24 cellular contexts compared by ENCODE assay signal in genomic region chr2:3754280-3754679, GRCh38. TPM values are rescaled to one million over a fixed set of nuclear protein-coding genes. Genes with fewer than 3 reads are reported as not detected.
DNase-seq lines count a peak whose midpoint lies in the region; TF ChIP-seq lines count a peak whose summit lies in the region.
"Had no signal": no experiment of that assay in that cellular context is flagged by ENCODE, and none has a peak within 500 bp of the region (broad histone marks: within the 10 kb centered on the region; RNA-seq: fewer than 3 reads in every experiment).

No MANE protein-coding gene starts in this region.

- H3K14ac ChIP-seq in H9 (ENCODE audit: insufficient read depth, low read length), result no peak overlapping the region

- no peaks in the 10 kb centered on the region for H3K36me3 ChIP-seq in mesendoderm (ENCODE audit: control insufficient read depth, insufficient read depth, low read length)
- H3K36me3 ChIP-seq: BLaER1 treated with 17β-estradiol and CSF1 and Interleukin-3, amounts not matched to agents 10 nM and 100 nM; MG63 had no signal

- H3K18ac ChIP-seq in H9 (ENCODE audit: insufficient read length, low read depth, low read length), result no peak overlapping the region
- no peak overlapping the region for H3K18ac ChIP-seq in mesendoderm (ENCODE audit: low read length)

- H2BK15ac ChIP-seq in H9 (ENCODE audit: low read depth, low read length), result no peak overlapping the region
- no peak overlapping the region for H2BK15ac ChIP-seq in mesendoderm (replicated peaks; ENCODE audit: low read depth)

- H4K91ac ChIP-seq in H9 (ENCODE audit: insufficient read length, low read depth, low read length), result no peak overlapping the region

- H3K23ac ChIP-seq in H9 (ENCODE audit: insufficient read length, low read depth, low read length) (no peak overlapping the region), mesendoderm (ENCODE audit: low read length) (no peak overlapping the region)

- H3K56ac ChIP-seq in H9 (ENCODE audit: insufficient read length, low read depth, low read length) (no peak overlapping the region), mesendoderm (ENCODE audit: low read length) (no peak overlapping the region)

- DNase-seq in AG04450 (ENCODE audit: low read depth, low spot score) (no peak), H9 (peak; percentile 27), choroid plexus epithelial cell (ENCODE audit: low read depth) (no peak), mesendoderm (peak; percentile 19), NCI-H1092 treated with DMSO at 0.1 percent for 48 hours (lab: John Stamatoyannopoulos, UW) (no peak)
- DNase-seq in activated CD4-positive, alpha-beta T cell treated with anti-CD3 and anti-CD28 coated beads, Interleukin-2, amount 50 U/mL, for 1 hour, result no peak
- no peak for DNase-seq in activated naive CD8-positive, alpha-beta T cell treated with anti-CD3 and anti-CD28 coated beads for 36 hours
- DNase-seq: AML-193; CD4-positive, alpha-beta T cell; GDM1; GOT3; KBM-7; MG63; NCI-H1694 treated with DMSO at 0.1 percent for 48 hours; NCI-H2081 treated with DMSO at 0.1 percent for 48 hours; NCI-H2171; NCI-H524; NCI-H774; PC-3; SK-N-SH; SW 1271 had no signal

- TF ChIP-seq CTCF in AG04450 (IDR thresholded peaks at IDR 0.05; ENCODE audit: low read depth, low read length), result 0 out of 2 replicates have a peak, but pooled peaks have one; percentile 13
- TF ChIP-seq CTCF in H9 (conservative IDR thresholded peaks at IDR 0.05), result no peak; the same call in 2 of the 3 replicates
- peak; percentile 31 for TF ChIP-seq CTCF in choroid plexus epithelial cell (conservative IDR thresholded peaks at IDR 0.05; ENCODE audit: low read depth, low read length)

- POLR2A ChIA-PET in AG04450 (lab: Yijun Ruan, JAX), result no interaction called here

- CTCF ChIA-PET in AG04450 (lab: Charles Lee), result interaction anchor here (1.2 to 1.6 kb wide), 4 partner anchors 16 to 73 kb away, joined by 3 to 11 read pairs (median 8); no protein-coding TSS in a partner anchor

- H3K79me2 ChIP-seq in H9 (ENCODE audit: insufficient read depth, low read length) (no peaks in the 10 kb centered on the region), mesendoderm (ENCODE audit: control insufficient read depth, insufficient read depth, low read length) (no peaks in the 10 kb centered on the region)

- no peak overlapping the region for H3K4me3 Mint-ChIP-seq in H9
- H3K4me3 Mint-ChIP-seq in activated naive CD8-positive, alpha-beta T cell treated with anti-CD3 and anti-CD28 coated beads for 36 hours, result no peak overlapping the region
- H3K4me3 Mint-ChIP-seq: CD4-positive, alpha-beta T cell had no signal

- H4K5ac ChIP-seq in H9 (ENCODE audit: insufficient read length, low read depth, low read length), result no peak overlapping the region
- H4K5ac ChIP-seq in mesendoderm (ENCODE audit: low read length), result no peak overlapping the region

- H4K8ac ChIP-seq in H9 (replicated peaks; ENCODE audit: insufficient read length, low read depth, low read length) (no peak overlapping the region), mesendoderm (ENCODE audit: low read depth, low read length) (no peak overlapping the region)

- H2AK5ac ChIP-seq in H9 (ENCODE audit: insufficient read length, low read length) (no peak overlapping the region), mesendoderm (ENCODE audit: low read length) (no peak overlapping the region)

- no peak overlapping the region for H2BK120ac ChIP-seq in H9 (ENCODE audit: low read depth, low read length, poor library complexity, severe bottlenecking)
- H2BK120ac ChIP-seq in mesendoderm (ENCODE audit: low read depth, low read length), result no peak overlapping the region

- H3K4me2 ChIP-seq in H9 (ENCODE audit: insufficient read depth, insufficient read length, low read length) (no peak overlapping the region), mesendoderm (ENCODE audit: low read length) (no peak overlapping the region)
- H3K4me2 ChIP-seq: SK-N-SH had no signal

- H3K4me1 ChIP-seq in H9 (ENCODE audit: insufficient read depth, low read length) (no peaks in the 10 kb centered on the region; the same call in 1 of the 2 replicates), mesendoderm (ENCODE audit: control insufficient read depth, low read depth, low read length) (no peaks in the 10 kb centered on the region)

- no peak overlapping the region for H3K27ac ChIP-seq in AG04450 (ENCODE audit: low read depth, low read length)
- H3K27ac ChIP-seq in H9 (ENCODE audit: insufficient read length, low read depth, low read length), result no peak overlapping the region
- no peak overlapping the region for H3K27ac ChIP-seq in mesendoderm (ENCODE audit: low read depth, low read length)

- H3K9me3 ChIP-seq in AG04450 (ENCODE audit: control insufficient read depth, insufficient read depth, low read length), result no peaks in the 10 kb centered on the region; the same call in 1 of the 2 replicates
- no peaks in the 10 kb centered on the region for H3K9me3 ChIP-seq in H9 (ENCODE audit: control insufficient read depth, low read depth, low read length)
- H3K9me3 ChIP-seq: BLaER1 treated with 17β-estradiol and CSF1 and Interleukin-3, amounts not matched to agents 10 nM and 100 nM; MG63; SK-N-SH had no signal

- no peaks in the 10 kb centered on the region for H3K23me2 ChIP-seq in H9 (ENCODE audit: insufficient read length, low read depth, low read length, poor library complexity, severe bottlenecking)

- no peak overlapping the region for H2BK12ac ChIP-seq in H9 (ENCODE audit: insufficient read length, low read depth, low read length)

- WGBS in H9 (ENCODE audit: extremely low coverage, insufficient read length, low lambda C conversion rate), result no CpG with 5 or more reads among the region's 5 CpGs
- whole genome bisulfite sequencing in mesendoderm (ENCODE audit: extremely low coverage, insufficient coverage, low lambda C conversion rate), result no CpG with 5 or more reads among the region's 5 CpGs

- H3K4ac ChIP-seq in H9 (ENCODE audit: low read depth, low read length) (no peak overlapping the region), mesendoderm (ENCODE audit: low read depth, low read length) (no peak overlapping the region)

- no peaks in the 10 kb centered on the region for H4K20me1 ChIP-seq in H9 (ENCODE audit: control insufficient read depth, insufficient read depth, insufficient read length)
- H4K20me1 ChIP-seq: BLaER1 treated with 17β-estradiol and CSF1 and Interleukin-3, amounts not matched to agents 10 nM and 100 nM had no signal

- H3K27me3 Mint-ChIP-seq in H9 (ENCODE audit: low read depth), result peaks cover 9% of the 10 kb centered on the region
- H3K27me3 Mint-ChIP-seq in activated naive CD8-positive, alpha-beta T cell treated with anti-CD3 and anti-CD28 coated beads for 36 hours, result peaks cover 19% of the 10 kb centered on the region

- H3K27ac Mint-ChIP-seq in H9, result peak overlapping the region in 1 of 3 experiments; percentile 0; a peak in 1 of 7 replicates
- H3K27ac Mint-ChIP-seq in activated naive CD8-positive, alpha-beta T cell treated with anti-CD3 and anti-CD28 coated beads for 36 hours, result no peak overlapping the region
- H3K27ac Mint-ChIP-seq: CD4-positive, alpha-beta T cell had no signal

- H3K4me3 ChIP-seq in AG04450 (ENCODE audit: low read depth, low read length), result no peak overlapping the region
- H3K4me3 ChIP-seq in choroid plexus epithelial cell (ENCODE audit: low read depth, low read length), result no peak overlapping the region
- H3K4me3 ChIP-seq in mesendoderm (ENCODE audit: low read length), result no peak overlapping the region
- H3K4me3 ChIP-seq: BLaER1 treated with 17β-estradiol and CSF1 and Interleukin-3, amounts not matched to agents 10 nM and 100 nM; GM12878; MG63 had no signal

- H2AFZ ChIP-seq in H9 (ENCODE audit: low read length), result no peak overlapping the region

- H3K4me1 Mint-ChIP-seq in H9, result peaks cover 11 to 15% of the 10 kb centered on the region in 2 experiments
- no peaks in the 10 kb centered on the region for H3K4me1 Mint-ChIP-seq in activated naive CD8-positive, alpha-beta T cell treated with anti-CD3 and anti-CD28 coated beads for 36 hours

- peaks cover 2 to 3% of the 10 kb centered on the region in 2 experiments; a peak in 2 of 5 replicates for H3K9me3 Mint-ChIP-seq in H9
- H3K9me3 Mint-ChIP-seq in activated naive CD8-positive, alpha-beta T cell treated with anti-CD3 and anti-CD28 coated beads for 36 hours, result no peaks in the 10 kb centered on the region
- H3K9me3 Mint-ChIP-seq: CD4-positive, alpha-beta T cell had no signal

- no peaks in the 10 kb centered on the region for H3K79me1 ChIP-seq in H9 (ENCODE audit: insufficient read depth, low read depth, low read length, poor library complexity, severe bottlenecking)
- H3K79me1 ChIP-seq in mesendoderm (ENCODE audit: low read length), result no peaks in the 10 kb centered on the region

- H2BK5ac ChIP-seq in H9 (ENCODE audit: insufficient read length, low read length) (no peak overlapping the region), mesendoderm (ENCODE audit: low read length) (no peak overlapping the region)

- H3K36me3 Mint-ChIP-seq in H9 (ENCODE audit: insufficient read depth in 1 of 3, low read depth in 3 of 3), result no peaks in the 10 kb centered on the region
- no peaks in the 10 kb centered on the region for H3K36me3 Mint-ChIP-seq in activated naive CD8-positive, alpha-beta T cell treated with anti-CD3 and anti-CD28 coated beads for 36 hours

- H2BK20ac ChIP-seq in H9 (ENCODE audit: low read depth, low read length, poor library complexity, severe bottlenecking), result no peak overlapping the region

- H3K27me3 ChIP-seq in AG04450 (ENCODE audit: control insufficient read depth, insufficient read depth, low read length), result peaks cover 7% of the 10 kb centered on the region
- H3K27me3 ChIP-seq in H9 (ENCODE audit: insufficient read depth, low read length), result no peaks in the 10 kb centered on the region
- no peaks in the 10 kb centered on the region for H3K27me3 ChIP-seq in mesendoderm (ENCODE audit: insufficient read depth, low read length, poor library complexity)
- H3K27me3 ChIP-seq: BLaER1 treated with 17β-estradiol and CSF1 and Interleukin-3, amounts not matched to agents 10 nM and 100 nM; MG63 had no signal

- H3T11ph ChIP-seq in H9 (ENCODE audit: low read length), result no peak overlapping the region

- H3K9ac ChIP-seq in H9 (ENCODE audit: extremely low read depth, insufficient read length, low read length) (no peak overlapping the region), mesendoderm (ENCODE audit: low read length) (no peak overlapping the region)
- H3K9ac ChIP-seq: BLaER1 treated with 17β-estradiol and CSF1 and Interleukin-3, amounts not matched to agents 10 nM and 100 nM; SK-N-SH had no signal

RNA-seq across cellular contexts. Expression of gene DCDC2C, which starts 50.9 kb away (rescaled TPM):
- not detected in 2 replicates for polyA plus RNA-seq in AG04450 (2011; rRNA removed)
- not detected in 2 replicates for polyA minus RNA-seq in AG04450 (2011; rRNA and poly(A)+ RNA removed)
- not detected in 2 replicates for total RNA-seq in H9 (2021)
- 0.10 TPM for polyA plus RNA-seq in mesendoderm (2013, experiment 1 of 2)
- not detected for polyA plus RNA-seq in mesendoderm (2013, experiment 2 of 2)
- total RNA-seq in activated naive CD8-positive, alpha-beta T cell treated with anti-CD3 and anti-CD28 coated beads for 36 hours, result not detected
- total RNA-seq: A172; CD4-positive, alpha-beta T cell; GM12878; PC-3 had no signal
- polyA plus RNA-seq: GM12878, SK-N-SH had no signal

Comparison
In these comparisons a context has a peak if more than half of its experiments do, and no peak if none do; other contexts are left out.
1. DNase-seq: peak in H9 (single experiment) and mesendoderm (single experiment); none in AG04450 (single experiment), choroid plexus epithelial cell (single experiment), activated CD4-positive, alpha-beta T cell treated with anti-CD3 and anti-CD28 coated beads, Interleukin-2, amount 50 U/mL, for 1 hour (single experiment), activated naive CD8-positive, alpha-beta T cell treated with anti-CD3 and anti-CD28 coated beads for 36 hours (single experiment) and NCI-H1092 treated with DMSO at 0.1 percent for 48 hours (single experiment).